ENCODE assay signal across 15 cellular contexts in genomic region chr19:3644351-3645066, GRCh38. TPM values are rescaled to one million over a fixed set of nuclear protein-coding genes. Genes with fewer than 3 reads are reported as not detected.
A peak's percentile ranks its signal among the peaks of the same experiment; 100 is the strongest.
DNase-seq lines count a peak whose midpoint lies in the region; ATAC-seq and TF ChIP-seq lines count a peak whose summit lies in the region.
"Had no signal": no experiment of that assay in that cellular context is flagged by ENCODE, and none has a peak within 500 bp of the region (broad histone marks: within the 10 kb centered on the region; RNA-seq: fewer than 3 reads in every experiment).

No MANE protein-coding gene starts in this region.

- H3K9me3 ChIP-seq in right cardiac atrium (ENCODE audit: control insufficient read depth, low read length) (no peaks in the 10 kb centered on the region), stomach (no peaks in the 10 kb centered on the region), tibial artery (no peaks in the 10 kb centered on the region)
- H3K9me3 ChIP-seq: thoracic aorta had no signal

- H3K4me3 ChIP-seq in right cardiac atrium (ENCODE audit: low read length) (no peak overlapping the region), stomach (no peak overlapping the region), tibial artery (no peak overlapping the region)
- H3K4me3 ChIP-seq: thoracic aorta had no signal

- peak; percentile 52 to 56 for ATAC-seq in right cardiac atrium
- no peak for ATAC-seq in WTC11
- ATAC-seq in HG02610 (IDR thresholded peaks at IDR 0.05; ENCODE audit: unreplicated experiment) = no peak

- intact Hi-C loops in right cardiac atrium (cut with DNase I) (no loop called here), stomach (cut with DNase I; ENCODE audit: low total_unique reads) (no loop called here), tibial artery (cut with DNase I; ENCODE audit: low total_unique reads) (no loop called here)

- TF ChIP-seq CTCF in stomach (IDR thresholded peaks at IDR 0.05) (no peak), WTC11 (IDR thresholded peaks at IDR 0.05) (no peak), tibial artery (IDR thresholded peaks at IDR 0.05) (no peak)

- TF ChIP-seq EP300 in stomach (IDR thresholded peaks at IDR 0.05) = no peak

- no peak overlapping the region for H3K4me3 Mint-ChIP-seq in WTC11
- H3K4me3 Mint-ChIP-seq: central memory CD8-positive, alpha-beta T cell had no signal

- peaks cover 35 to 94% (median 93%) of the 10 kb centered on the region in 4 donors for H3K36me3 ChIP-seq in stomach
- peaks cover 41 to 93% (median 86%) of the 10 kb centered on the region in 3 donors for H3K36me3 ChIP-seq in tibial artery

- H3K27me3 ChIP-seq in right cardiac atrium (ENCODE audit: control insufficient read depth, insufficient read depth) = no peaks in the 10 kb centered on the region
- H3K27me3 ChIP-seq in stomach = no peaks in the 10 kb centered on the region
- no peaks in the 10 kb centered on the region for H3K27me3 ChIP-seq in tibial artery

- H3K36me3 Mint-ChIP-seq in WTC11 = peaks cover 6% of the 10 kb centered on the region; the same call in 1 of the 2 replicates

- 70% methylated on average over 19 of the region's 19 CpGs for WGBS in right cardiac atrium
- WGBS in stomach, 5 donors = 56 to 73% (median 64%) methylated on average over 14 to 19 of the region's 19 CpGs

- H3K9me3 Mint-ChIP-seq in WTC11 = no peaks in the 10 kb centered on the region
- H3K9me3 Mint-ChIP-seq: central memory CD8-positive, alpha-beta T cell had no signal

- H3K4me1 ChIP-seq in right cardiac atrium (ENCODE audit: control insufficient read depth, insufficient read depth, low read length) = no peaks in the 10 kb centered on the region
- peaks cover 0 to 18% (median 7%) of the 10 kb centered on the region in 4 donors for H3K4me1 ChIP-seq in stomach
- H3K4me1 ChIP-seq in tibial artery = peaks cover 0 to 14% (median 4%) of the 10 kb centered on the region in 4 donors

- CTCF ChIA-PET in WTC11 (lab: Charles Lee) = interaction anchor here (1.1 kb wide), 1 partner anchor 10 kb away, joined by 4 read pairs; no protein-coding TSS in a partner anchor

- no peaks in the 10 kb centered on the region for H3K27me3 Mint-ChIP-seq in WTC11 (ENCODE audit: low read depth)
- H3K27me3 Mint-ChIP-seq: central memory CD8-positive, alpha-beta T cell had no signal

- peak; percentile 74 for DNase-seq in DMS 273 (lab: John Stamatoyannopoulos, UW; ENCODE audit: unreplicated experiment)
- DNase-seq in DMS 273 treated with DMSO at 0.1 percent for 48 hours (lab: John Stamatoyannopoulos, UW) = no peak
- peak; percentile 22 to 97 (median 86) for DNase-seq in anterior cingulate cortex (lab: John Stamatoyannopoulos, UW)
- peak in 2 of 3 donors; percentile 64 to 81 for DNase-seq in right cardiac atrium
- DNase-seq in stomach = peak; percentile 72
- DNase-seq in WTC11 (ENCODE audit: low spot score) = no peak
- no peak for DNase-seq in tibial artery
- DNase-seq: 8988T, activated gamma-delta T cell, RPMI8226 had no signal

- POLR2A ChIA-PET in WTC11 (lab: Charles Lee) = no interaction called here

- H3K27ac Mint-ChIP-seq in WTC11 = no peak overlapping the region

- H3K27ac ChIP-seq in right cardiac atrium (ENCODE audit: low read length) (no peak overlapping the region), stomach (no peak overlapping the region), tibial artery (peak overlapping the region in 1 of 2 donors; percentile 5)
- H3K27ac ChIP-seq: thoracic aorta had no signal

- no peak for TF ChIP-seq POLR2A in stomach (IDR thresholded peaks at IDR 0.05)

- no peaks in the 10 kb centered on the region for H3K4me1 Mint-ChIP-seq in WTC11
- H3K4me1 Mint-ChIP-seq: central memory CD8-positive, alpha-beta T cell had no signal

TF ChIP-seq in WTC11, 78 proteins besides CTCF, POLR2A, EP300 and RAD21:
- TF ChIP-seq OVOL2 (CRISPR knock-in tag; IDR thresholded peaks at IDR 0.05; ENCODE audit: borderline replicate concordance) = no peak
- no peak for TF ChIP-seq PREB (CRISPR knock-in tag; IDR thresholded peaks at IDR 0.05; ENCODE audit: borderline replicate concordance)

RNA-seq across cellular contexts. Expression of gene CACTIN, which starts 17.9 kb away (rescaled TPM):
- total RNA-seq in right cardiac atrium = 10 to 100 TPM; 13.8 to 17.8 (median 14.4) TPM
- 13.5 TPM for polyA plus RNA-seq in right cardiac atrium
- 100 to 1,000 TPM in 1 of 5 donors, 10 to 100 TPM in 3, 1 to 10 TPM in 1; 9.8 to 180 (median 19.4) TPM for total RNA-seq in stomach
- 10 to 100 TPM; 10.2 to 13.9 (median 12.4) TPM for polyA plus RNA-seq in stomach
- total RNA-seq in WTC11 (2021) = 39.3 to 43.0 TPM (median 42.2 TPM) in 3 replicates

RNA-seq across cellular contexts. Expression of gene TBXA2R, which starts 37.8 kb away (rescaled TPM):
- 1 to 10 TPM; 1.3 to 2.2 (median 2.0) TPM for total RNA-seq in right cardiac atrium
- polyA plus RNA-seq in right cardiac atrium = 1.8 TPM
- total RNA-seq in stomach = 1 to 10 TPM in 1 of 5 donors, under 1 TPM in 1, not detected in 3; 0.37 to 1.0 TPM
- polyA plus RNA-seq in stomach = 1 to 10 TPM in 2 of 3 donors, under 1 TPM in 1; 0.50 to 2.6 (median 1.2) TPM
- 1.0 to 1.4 TPM (median 1.3 TPM) in 3 replicates for total RNA-seq in WTC11 (2021)
- total RNA-seq: MCF 10A had no signal
- polyA plus RNA-seq: neural cell had no signal

RNA-seq across cellular contexts. Expression of gene PIP5K1C, which starts 55.8 kb away (rescaled TPM):
- total RNA-seq in right cardiac atrium = 10 to 100 TPM; 38.8 to 48.3 (median 40.4) TPM
- 31.4 TPM for polyA plus RNA-seq in right cardiac atrium
- total RNA-seq in stomach = 100 to 1,000 TPM in 1 of 5 donors, 10 to 100 TPM in 4; 15.1 to 164 (median 36.8) TPM
- polyA plus RNA-seq in stomach = 10 to 100 TPM in 2 of 3 donors, 1 to 10 TPM in 1; 8.6 to 18.5 (median 12.5) TPM
- 34.0 to 36.2 TPM (median 36.0 TPM) in 3 replicates for total RNA-seq in WTC11 (2021)

RNA-seq across cellular contexts. Expression of gene GIPC3, which starts 59.2 kb away (rescaled TPM):
- total RNA-seq in right cardiac atrium = 1 to 10 TPM in 2 of 4 donors, under 1 TPM in 2; 0.89 to 2.1 (median 1.2) TPM
- polyA plus RNA-seq in right cardiac atrium = 1.2 TPM
- 1 to 10 TPM in 1 of 5 donors, not detected in 4; 2.9 TPM for total RNA-seq in stomach
- 1 to 10 TPM in 2 of 3 donors, under 1 TPM in 1; 0.75 to 2.0 (median 1.1) TPM for polyA plus RNA-seq in stomach
- 1.0 to 2.3 TPM (median 1.6 TPM) in 3 replicates for total RNA-seq in WTC11 (2021)
- total RNA-seq: MCF 10A had no signal
- polyA plus RNA-seq: neural cell had no signal

Comparison
In these comparisons a context has a peak if more than half of its experiments do, and no peak if none do; other contexts are left out.
1. DNase-seq: peak in DMS 273 (single experiment), anterior cingulate cortex (58 of 58), right cardiac atrium (2 of 3) and stomach (single experiment); none in DMS 273 treated with DMSO at 0.1 percent for 48 hours (single experiment), WTC11 (single experiment) and tibial artery (0 of 2).
2. ATAC-seq: peak in right cardiac atrium (2 of 2); none in WTC11 (single experiment) and HG02610 (single experiment).